In genomic region chr5:93150311-93151012, GRCh38 we compare ENCODE assay signal across 1 cellular context.
TF ChIP-seq lines count a peak whose summit lies in the region.

No MANE protein-coding gene starts in this region.

TF ChIP-seq in SK-N-SH, 30 proteins besides CTCF, POLR2A, EP300 and RAD21 (continued from another document):
- no peak for TF ChIP-seq IRF3 (IDR thresholded peaks at IDR 0.05; ENCODE audit: low read depth, low read length)
- no peak for TF ChIP-seq YY1 (IDR thresholded peaks at IDR 0.05; ENCODE audit: low read depth)
